33 cellular contexts compared by ENCODE assay signal in genomic region chr10:77459905-77460304, GRCh38.
"Had no signal": no experiment of that assay in that cellular context is flagged by ENCODE, and none has a peak within 500 bp of the region (broad histone marks: within the 10 kb centered on the region; RNA-seq: fewer than 3 reads in every experiment).

No MANE protein-coding gene starts in this region.

- H3K4me1 Mint-ChIP-seq: activated CD4-positive, alpha-beta memory T cell treated with anti-CD3 and anti-CD28 coated beads, Interleukin-2, amount 10 ng/mL, durations not matched to agents 7 days and 5 days; activated CD8-positive, alpha-beta memory T cell treated with anti-CD3 and anti-CD28 coated beads, Interleukin-2, amount 10 ng/mL, durations not matched to agents 7 days and 5 days; activated naive CD8-positive, alpha-beta T cell treated with anti-CD3 and anti-CD28 coated beads for 36 hours had no signal

- DNase-seq: activated B cell treated with CpG ODN at 0.5 μM for 24 hours; activated CD4-positive, alpha-beta memory T cell treated with anti-CD3 and anti-CD28 coated beads, Interleukin-2, amount 10 ng/mL, durations not matched to agents 7 days and 5 days; activated CD4-positive, alpha-beta T cell treated with anti-CD3 and anti-CD28 coated beads for 48 hours; activated CD4-positive, CD25-positive, alpha-beta regulatory T cell treated with anti-CD3 and anti-CD28 coated beads, Interleukin-2, amount 50 U/mL, for 72 hours; activated CD8-positive, alpha-beta memory T cell treated with anti-CD3 and anti-CD28 coated beads for 24 hours; activated CD8-positive, alpha-beta memory T cell treated with anti-CD3 and anti-CD28 coated beads, Interleukin-2, amount 10 ng/mL, durations not matched to agents 7 days and 5 days; activated CD8-positive, alpha-beta memory T cell treated with anti-CD3 and anti-CD28 coated beads, Interleukin-2, amount 50 U/mL, for 48 hours; activated effector memory CD4-positive, alpha-beta T cell treated with anti-CD3 and anti-CD28 coated beads, Interleukin-2, amount 50 U/mL, for 16 hours; activated naive CD4-positive, alpha-beta T cell; activated naive CD4-positive, alpha-beta T cell treated with anti-CD3 and anti-CD28 coated beads, Interleukin-2, amount 50 U/mL, for 16 hours; activated naive CD8-positive, alpha-beta T cell treated with anti-CD3 and anti-CD28 coated beads for 36 hours; activated T-cell treated with anti-CD3 and anti-CD28 coated beads, Interleukin-2, amount 50 U/mL, for 48 hours; amniotic stem cell; aorta; Karpas-422; KBM-7; NCI-H1048; NCI-H1105 treated with DMSO at 0.1 percent for 48 hours; NCI-H1436; NCI-H1694; NCI-H1930; NCI-H2081 treated with DMSO at 0.1 percent for 48 hours; NCI-H345; NCI-H524 treated with DMSO at 0.1 percent for 48 hours; PC-9; SIG-M5; SW 1271; T-helper 1 cell; T-helper 2 cell; T-helper 9 cell had no signal

- H3K36me3 Mint-ChIP-seq: activated CD8-positive, alpha-beta memory T cell treated with anti-CD3 and anti-CD28 coated beads, Interleukin-2, amount 10 ng/mL, durations not matched to agents 7 days and 5 days; activated naive CD8-positive, alpha-beta T cell treated with anti-CD3 and anti-CD28 coated beads for 36 hours had no signal

- H3K27me3 Mint-ChIP-seq: activated B cell treated with CpG ODN at 0.5 μM for 24 hours; activated CD4-positive, alpha-beta memory T cell treated with anti-CD3 and anti-CD28 coated beads, Interleukin-2, amount 10 ng/mL, durations not matched to agents 7 days and 5 days; activated naive CD8-positive, alpha-beta T cell treated with anti-CD3 and anti-CD28 coated beads for 36 hours had no signal

- H3K9me3 Mint-ChIP-seq: activated B cell treated with CpG ODN at 0.5 μM for 24 hours; activated CD4-positive, alpha-beta memory T cell treated with anti-CD3 and anti-CD28 coated beads, Interleukin-2, amount 10 ng/mL, durations not matched to agents 7 days and 5 days; activated naive CD8-positive, alpha-beta T cell treated with anti-CD3 and anti-CD28 coated beads for 36 hours had no signal

- H3K27me3 ChIP-seq: brain microvascular endothelial cell had no signal

- H3K4me2 ChIP-seq: PC-9 had no signal

- H2AFZ ChIP-seq: PC-9 had no signal

- H3K4me3 Mint-ChIP-seq: activated B cell treated with CpG ODN at 0.5 μM for 24 hours; activated CD4-positive, alpha-beta memory T cell treated with anti-CD3 and anti-CD28 coated beads, Interleukin-2, amount 10 ng/mL, durations not matched to agents 7 days and 5 days; activated CD8-positive, alpha-beta memory T cell treated with anti-CD3 and anti-CD28 coated beads, Interleukin-2, amount 10 ng/mL, durations not matched to agents 7 days and 5 days; activated naive CD8-positive, alpha-beta T cell treated with anti-CD3 and anti-CD28 coated beads for 36 hours had no signal

- H3K27ac Mint-ChIP-seq: activated B cell treated with CpG ODN at 0.5 μM for 24 hours; activated CD4-positive, alpha-beta memory T cell treated with anti-CD3 and anti-CD28 coated beads, Interleukin-2, amount 10 ng/mL, durations not matched to agents 7 days and 5 days; activated CD8-positive, alpha-beta memory T cell treated with anti-CD3 and anti-CD28 coated beads, Interleukin-2, amount 10 ng/mL, durations not matched to agents 7 days and 5 days; activated naive CD8-positive, alpha-beta T cell treated with anti-CD3 and anti-CD28 coated beads for 36 hours had no signal

- H3K27ac ChIP-seq: brain microvascular endothelial cell, PC-9, RWPE1, VCaP had no signal

- H3K36me3 ChIP-seq: brain microvascular endothelial cell had no signal

- H3K4me3 ChIP-seq: PC-9 had no signal
